9 cellular contexts compared by ENCODE assay signal in genomic region chr15:73244333-73244732, GRCh38.
DNase-seq lines count a peak whose midpoint lies in the region; ATAC-seq, FAIRE-seq and TF ChIP-seq lines count a peak whose summit lies in the region.
"Had no signal": no experiment of that assay in that cellular context is flagged by ENCODE, and none has a peak within 500 bp of the region (broad histone marks: within the 10 kb centered on the region; RNA-seq: fewer than 3 reads in every experiment).

No MANE protein-coding gene starts in this region.

- no peaks in the 10 kb centered on the region for H3K36me3 ChIP-seq in CD4-positive, alpha-beta memory T cell (ENCODE audit: insufficient read depth, low read length)

- no peak overlapping the region for H3K4me3 Mint-ChIP-seq in CD4-positive, alpha-beta memory T cell
- no peak overlapping the region for H3K4me3 Mint-ChIP-seq in mesothelial cell of epicardium

- H3K4me1 Mint-ChIP-seq in CD4-positive, alpha-beta memory T cell: no peaks in the 10 kb centered on the region
- no peaks in the 10 kb centered on the region for H3K4me1 Mint-ChIP-seq in mesothelial cell of epicardium

- no peaks in the 10 kb centered on the region for H3K27me3 ChIP-seq in CD4-positive, alpha-beta memory T cell (ENCODE audit: insufficient read depth, low read length)

- no peak overlapping the region for H3K27ac ChIP-seq in CD4-positive, alpha-beta memory T cell (ENCODE audit: low read depth, low read length)

- no peaks in the 10 kb centered on the region for H3K27me3 Mint-ChIP-seq in CD4-positive, alpha-beta memory T cell
- H3K27me3 Mint-ChIP-seq in mesothelial cell of epicardium (ENCODE audit: low read depth): no peaks in the 10 kb centered on the region

- CTCF ChIA-PET in CD4-positive, alpha-beta memory T cell (lab: Charles Lee; ENCODE audit: partially characterized antibody): interaction anchor here (1.2 to 12.3 kb wide), 3 partner anchors 20 to 522 kb away, joined by 4 to 91 read pairs (median 54); no protein-coding TSS in a partner anchor

- H3K4me1 ChIP-seq in CD4-positive, alpha-beta memory T cell (ENCODE audit: insufficient read depth, low read length): no peaks in the 10 kb centered on the region

- peak in 3 of 5 donors; percentile 14 to 32 (median 16) for DNase-seq in CD4-positive, alpha-beta memory T cell
- DNase-seq in GM18507 (ENCODE audit: extremely low spot score, insufficient read length, low read depth): no peak
- peak; percentile 27 for DNase-seq in SK-MEL-5 (ENCODE audit: low read depth, low spot score)
- peak; percentile 54 for DNase-seq in islet precursor cell
- DNase-seq in GM19238 (ENCODE audit: insufficient read length, low spot score): no peak
- DNase-seq in mesothelial cell of epicardium (ENCODE audit: low spot score in 2 of 2, unreplicated experiment in 2 of 2): no peak
- no peak for DNase-seq in NCI-H1694 (lab: John Stamatoyannopoulos, UW)
- DNase-seq: NCI-H187 had no signal

- no peaks in the 10 kb centered on the region for H3K9me3 Mint-ChIP-seq in CD4-positive, alpha-beta memory T cell
- H3K9me3 Mint-ChIP-seq in mesothelial cell of epicardium: no peaks in the 10 kb centered on the region

- no peaks in the 10 kb centered on the region for H3K9me3 ChIP-seq in CD4-positive, alpha-beta memory T cell (ENCODE audit: control insufficient read depth in 1 of 2, low read length in 2 of 2)

- no peak for ATAC-seq in HG02678 (IDR thresholded peaks at IDR 0.05; ENCODE audit: unreplicated experiment)

- POLR2A ChIA-PET in CD4-positive, alpha-beta memory T cell (lab: Charles Lee; ENCODE audit: partially characterized antibody): no interaction called here

- peak; percentile 48 for FAIRE-seq in GM18507 (lab: Jason Lieb, UNC)

- no peak for TF ChIP-seq CTCF in mesothelial cell of epicardium (IDR thresholded peaks at IDR 0.05; ENCODE audit: unreplicated experiment)

- H3K27ac Mint-ChIP-seq in CD4-positive, alpha-beta memory T cell: no peak overlapping the region
- H3K27ac Mint-ChIP-seq in mesothelial cell of epicardium: no peak overlapping the region

- peaks cover 10 to 21% of the 10 kb centered on the region in 2 donors for H3K36me3 Mint-ChIP-seq in CD4-positive, alpha-beta memory T cell
- H3K36me3 Mint-ChIP-seq in mesothelial cell of epicardium: peaks cover 19% of the 10 kb centered on the region

- intact Hi-C loops in CD4-positive, alpha-beta memory T cell (cut with micrococcal nuclease): loop anchor here (5.0 kb wide), 1 partner anchor 192 kb away; the partner anchor contains the start of gene NEO1

- H3K4me3 ChIP-seq in CD4-positive, alpha-beta memory T cell (ENCODE audit: low read length in 2 of 2): no peak overlapping the region

- in situ Hi-C loops in SK-MEL-5 (cut with HindIII; ENCODE audit: low pct_unique_long_range_greater_than_20kb, low sequenced_read_pairs): no loop called here

Comparison
In these comparisons a context has a peak if more than half of its experiments do, and no peak if none do; other contexts are left out.
1. DNase-seq: peak in CD4-positive, alpha-beta memory T cell (3 of 5), SK-MEL-5 (single experiment) and islet precursor cell (single experiment); none in GM18507 (single experiment), GM19238 (single experiment), mesothelial cell of epicardium (0 of 2) and NCI-H1694 (single experiment).